ENCODE assay signal across 11 cellular contexts in the genomic region with DNA sequence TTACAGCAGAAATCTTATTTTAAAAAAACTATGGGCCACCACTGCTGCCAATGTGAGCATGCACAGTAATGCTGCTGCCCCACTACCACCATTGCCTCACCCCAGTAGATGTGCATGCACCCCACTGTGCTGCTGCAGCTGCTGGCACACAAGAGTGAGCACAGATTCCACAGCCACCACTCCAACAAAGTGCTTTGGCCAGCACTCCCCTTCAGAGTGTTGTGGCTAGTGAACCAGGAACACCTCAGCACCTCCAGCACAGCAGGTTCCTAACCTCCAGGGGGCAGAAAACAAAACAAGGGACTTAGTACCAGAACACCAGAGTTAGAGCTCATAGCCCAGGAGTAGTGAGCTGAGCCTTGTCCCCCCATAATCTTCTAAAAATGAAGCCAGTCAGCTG.
A peak's percentile ranks its signal among the peaks of the same experiment; 100 is the strongest.
DNase-seq lines count a peak whose midpoint lies in the region; ATAC-seq and TF ChIP-seq lines count a peak whose summit lies in the region.
"Had no signal": no experiment of that assay in that cellular context is flagged by ENCODE, and none has a peak within 500 bp of the region (broad histone marks: within the 10 kb centered on the region; RNA-seq: fewer than 3 reads in every experiment).

No MANE protein-coding gene starts in this region.

- H3K4me3 ChIP-seq in GM12865 (ENCODE audit: low read depth, low read length): no peak overlapping the region
- H3K4me3 ChIP-seq in brain microvascular endothelial cell (ENCODE audit: low read depth, low read length): no peak overlapping the region
- H3K4me3 ChIP-seq: psoas muscle, upper lobe of left lung had no signal

- in situ Hi-C loops in brain microvascular endothelial cell (cut with HindIII; ENCODE audit: low pct_ligation_motif_present, low sequenced_read_pairs): no loop called here

- TF ChIP-seq CTCF in GM12865 (IDR thresholded peaks at IDR 0.05; ENCODE audit: insufficient read depth, low read depth, low read length, missing control alignments) (peak; percentile 28), brain microvascular endothelial cell (IDR thresholded peaks at IDR 0.05; ENCODE audit: low read depth, low read length, missing control alignments) (peak; percentile 33)

- H3K27me3 ChIP-seq in brain microvascular endothelial cell (replicated peaks): no peaks in the 10 kb centered on the region
- H3K27me3 ChIP-seq: upper lobe of left lung had no signal

- peak; percentile 79 for ATAC-seq in GM21360 (IDR thresholded peaks at IDR 0.05; ENCODE audit: unreplicated experiment)
- ATAC-seq in HG03159 (IDR thresholded peaks at IDR 0.05; ENCODE audit: unreplicated experiment): peak; percentile 81
- ATAC-seq: psoas muscle had no signal

- no peak overlapping the region for H3K27ac ChIP-seq in brain microvascular endothelial cell
- H3K27ac ChIP-seq: psoas muscle, upper lobe of left lung had no signal

- DNase-seq in GM12865 (ENCODE audit: low read depth): peak; percentile 35
- DNase-seq in brain microvascular endothelial cell: no peak
- no peak for DNase-seq in AG08395 (ENCODE audit: low spot score)
- DNase-seq in NCI-H2081 treated with DMSO at 0.1 percent for 48 hours (lab: John Stamatoyannopoulos, UW): no peak
- no peak for DNase-seq in GDM1 (lab: John Stamatoyannopoulos, UW)
- DNase-seq in NCI-H748 treated with DMSO at 0.1 percent for 48 hours (lab: John Stamatoyannopoulos, UW): no peak
- DNase-seq: activated T-cell treated with anti-CD3 and anti-CD28 coated beads for 4 hours, psoas muscle, upper lobe of left lung had no signal

- no peaks in the 10 kb centered on the region for H3K36me3 ChIP-seq in brain microvascular endothelial cell (replicated peaks)
- H3K36me3 ChIP-seq: upper lobe of left lung had no signal
